ENCODE assay signal across 28 cellular contexts in the genomic region with DNA sequence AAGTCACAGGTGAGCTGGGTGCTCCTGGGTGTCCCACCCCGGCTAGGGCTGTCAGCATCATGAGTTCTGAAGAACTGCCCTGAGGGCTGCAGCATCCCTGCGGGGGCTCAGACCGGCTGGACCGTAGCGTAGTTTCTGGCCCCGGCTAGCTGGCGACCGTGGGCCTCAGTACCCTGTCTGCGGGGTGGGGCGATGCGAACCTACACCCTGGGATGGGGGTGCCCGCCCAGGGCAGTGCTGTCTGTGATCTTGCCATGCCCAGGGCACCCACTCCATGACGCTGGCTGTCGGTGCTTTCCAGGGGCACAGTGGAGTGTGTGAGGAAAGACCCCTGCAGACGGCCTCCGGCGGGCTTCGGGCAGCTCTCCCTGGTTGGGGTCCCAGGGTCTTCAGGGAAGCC.
DNase-seq lines count a peak whose midpoint lies in the region; ATAC-seq and TF ChIP-seq lines count a peak whose summit lies in the region.
"Had no signal": no experiment of that assay in that cellular context is flagged by ENCODE, and none has a peak within 500 bp of the region (broad histone marks: within the 10 kb centered on the region; RNA-seq: fewer than 3 reads in every experiment).

No MANE protein-coding gene starts in this region.

- H3K36me3 ChIP-seq in muscle layer of duodenum (ENCODE audit: control insufficient read depth in 1 of 2, insufficient read depth in 2 of 2, low read length in 2 of 2) (no peaks in the 10 kb centered on the region), transverse colon (no peaks in the 10 kb centered on the region)
- H3K36me3 ChIP-seq in CD8-positive, alpha-beta memory T cell (ENCODE audit: insufficient read depth, low read length) = no peaks in the 10 kb centered on the region
- H3K36me3 ChIP-seq: gastrocnemius medialis, Peyer's patch, right lobe of liver, SJSA1 had no signal

- H3K27ac Mint-ChIP-seq in stimulated activated naive CD8-positive, alpha-beta T cell treated with anti-CD3 and anti-CD28 coated beads, Interleukin-15, amount 100 ng/mL, for 72 hours = no peak overlapping the region
- H3K27ac Mint-ChIP-seq in CD8-positive, alpha-beta memory T cell = no peak overlapping the region
- H3K27ac Mint-ChIP-seq: activated CD4-positive, alpha-beta T cell treated with anti-CD3 and anti-CD28 coated beads, Interleukin-2, amount 10 ng/mL, durations not matched to agents 24 days and 14 days; activated naive CD8-positive, alpha-beta T cell treated with anti-CD3 and anti-CD28 coated beads for 36 hours; B cell; CD8-positive, alpha-beta T cell; effector memory CD8-positive, alpha-beta T cell; stimulated activated effector memory CD8-positive, alpha-beta T cell treated with anti-CD3 and anti-CD28 coated beads, Interleukin-12 subunit alpha, Interleukin-12 subunit beta, amount 100 ng/mL, for 72 hours; T-cell had no signal

- peak overlapping the region; percentile 4 to 48 for H3K4me3 ChIP-seq in muscle layer of duodenum (ENCODE audit: low read depth in 1 of 2, low read length in 2 of 2)
- no peak overlapping the region for H3K4me3 ChIP-seq in CD8-positive, alpha-beta memory T cell (ENCODE audit: low read length)
- no peak overlapping the region for H3K4me3 ChIP-seq in transverse colon
- H3K4me3 ChIP-seq: coronary artery, Peyer's patch, right lobe of liver, SJSA1 had no signal

- in situ Hi-C loops in transverse colon (cut with MboI; ENCODE audit: low pct_ligation_motif_present in 1 of 4, low pct_unique_long_range_greater_than_20kb in 1 of 4, low sequenced_read_pairs in 3 of 4) = no loop called here

- intact Hi-C loops in transverse colon (cut with DNase I; ENCODE audit: low total_unique reads) = no loop called here

- ATAC-seq in stimulated activated naive CD8-positive, alpha-beta T cell treated with anti-CD3 and anti-CD28 coated beads, Interleukin-15, amount 100 ng/mL, for 72 hours = peak; percentile 26
- no peak for ATAC-seq in stimulated activated naive CD8-positive, alpha-beta T cell treated with anti-CD3 and anti-CD28 coated beads, Interleukin-15, Interleukin-2, amounts not matched to agents 100 U/mL and 50 U/mL, for 24 hours
- ATAC-seq in esophagus mucosa = peak; percentile 7
- ATAC-seq: CD8-positive, alpha-beta T cell; effector memory CD8-positive, alpha-beta T cell; left lobe of liver; right lobe of liver; stimulated activated effector memory CD8-positive, alpha-beta T cell treated with anti-CD3 and anti-CD28 coated beads, Interleukin-12 subunit alpha, Interleukin-12 subunit beta, amount 100 ng/mL, for 72 hours; T-cell; WTC11 had no signal

- no peaks in the 10 kb centered on the region for H3K9me3 ChIP-seq in muscle layer of duodenum (ENCODE audit: control insufficient read depth in 1 of 2, low read length in 2 of 2)
- H3K9me3 ChIP-seq in CD8-positive, alpha-beta memory T cell (ENCODE audit: low read length) = no peaks in the 10 kb centered on the region
- H3K9me3 ChIP-seq in transverse colon = no peaks in the 10 kb centered on the region
- H3K9me3 ChIP-seq: gastrocnemius medialis, Peyer's patch, right lobe of liver had no signal

- H3K27me3 Mint-ChIP-seq in stimulated activated naive CD8-positive, alpha-beta T cell treated with anti-CD3 and anti-CD28 coated beads, Interleukin-15, amount 100 ng/mL, for 72 hours = peaks cover 81% of the 10 kb centered on the region
- H3K27me3 Mint-ChIP-seq in CD8-positive, alpha-beta memory T cell = peaks cover 5 to 26% of the 10 kb centered on the region in 2 donors

- WGBS in transverse colon (ENCODE audit: low coverage in 1 of 2), 2 donors = 98% methylated on average over 9 of the region's 18 CpGs; no CpG with 5 or more reads in 1 of the 2 donors

- H3K9me3 Mint-ChIP-seq in stimulated activated naive CD8-positive, alpha-beta T cell treated with anti-CD3 and anti-CD28 coated beads, Interleukin-15, amount 100 ng/mL, for 72 hours = no peaks in the 10 kb centered on the region
- H3K9me3 Mint-ChIP-seq in CD8-positive, alpha-beta memory T cell = no peaks in the 10 kb centered on the region
- H3K9me3 Mint-ChIP-seq: activated CD4-positive, alpha-beta T cell treated with anti-CD3 and anti-CD28 coated beads, Interleukin-2, amount 10 ng/mL, durations not matched to agents 24 days and 14 days; activated naive CD8-positive, alpha-beta T cell treated with anti-CD3 and anti-CD28 coated beads for 36 hours; CD8-positive, alpha-beta T cell; stimulated activated effector memory CD8-positive, alpha-beta T cell treated with anti-CD3 and anti-CD28 coated beads, Interleukin-12 subunit alpha, Interleukin-12 subunit beta, amount 100 ng/mL, for 72 hours; T-cell; WTC11 had no signal

- POLR2A ChIA-PET in CD8-positive, alpha-beta memory T cell (lab: Charles Lee) = no interaction called here

- H3K27me3 ChIP-seq in muscle layer of duodenum (ENCODE audit: low read depth, low read length) = no peaks in the 10 kb centered on the region
- H3K27me3 ChIP-seq in CD8-positive, alpha-beta memory T cell (ENCODE audit: insufficient read depth, low read length, poor library complexity, severe bottlenecking) = peaks cover 8% of the 10 kb centered on the region
- peaks cover 4% of the 10 kb centered on the region for H3K27me3 ChIP-seq in transverse colon
- H3K27me3 ChIP-seq: gastrocnemius medialis, Peyer's patch, right lobe of liver, SJSA1 had no signal

- H3K4me1 ChIP-seq in muscle layer of duodenum (ENCODE audit: control insufficient read depth in 1 of 2, insufficient read depth in 2 of 2, low read length in 2 of 2) (peaks cover 0 to 3% of the 10 kb centered on the region in 2 donors), transverse colon (no peaks in the 10 kb centered on the region)
- no peaks in the 10 kb centered on the region for H3K4me1 ChIP-seq in CD8-positive, alpha-beta memory T cell (ENCODE audit: insufficient read depth, low read length)
- H3K4me1 ChIP-seq: gastrocnemius medialis, Peyer's patch, right lobe of liver, SJSA1 had no signal

- TF ChIP-seq EP300 in transverse colon (IDR thresholded peaks at IDR 0.05; ENCODE audit: low read depth) = no peak

- no peak overlapping the region for H3K4me3 Mint-ChIP-seq in stimulated activated naive CD8-positive, alpha-beta T cell treated with anti-CD3 and anti-CD28 coated beads, Interleukin-15, amount 100 ng/mL, for 72 hours
- no peak overlapping the region for H3K4me3 Mint-ChIP-seq in CD8-positive, alpha-beta memory T cell
- H3K4me3 Mint-ChIP-seq: activated CD4-positive, alpha-beta T cell treated with anti-CD3 and anti-CD28 coated beads, Interleukin-2, amount 10 ng/mL, durations not matched to agents 24 days and 14 days; activated naive CD8-positive, alpha-beta T cell treated with anti-CD3 and anti-CD28 coated beads for 36 hours; B cell; CD8-positive, alpha-beta T cell; effector memory CD8-positive, alpha-beta T cell; naive B cell; stimulated activated effector memory CD8-positive, alpha-beta T cell treated with anti-CD3 and anti-CD28 coated beads, Interleukin-12 subunit alpha, Interleukin-12 subunit beta, amount 100 ng/mL, for 72 hours; T-cell; WTC11 had no signal

- no peak overlapping the region for H3K27ac ChIP-seq in muscle layer of duodenum (ENCODE audit: low read length)
- H3K27ac ChIP-seq in CD8-positive, alpha-beta memory T cell (ENCODE audit: low read depth, low read length) = no peak overlapping the region
- peak overlapping the region in 2 of 4 donors; percentile 9 to 41 for H3K27ac ChIP-seq in transverse colon
- H3K27ac ChIP-seq: coronary artery, Peyer's patch, right lobe of liver, SJSA1 had no signal

- H3K4me1 Mint-ChIP-seq in stimulated activated naive CD8-positive, alpha-beta T cell treated with anti-CD3 and anti-CD28 coated beads, Interleukin-15, amount 100 ng/mL, for 72 hours = no peaks in the 10 kb centered on the region
- no peaks in the 10 kb centered on the region for H3K4me1 Mint-ChIP-seq in CD8-positive, alpha-beta memory T cell
- H3K4me1 Mint-ChIP-seq: activated CD4-positive, alpha-beta T cell treated with anti-CD3 and anti-CD28 coated beads, Interleukin-2, amount 10 ng/mL, durations not matched to agents 24 days and 14 days; activated naive CD8-positive, alpha-beta T cell treated with anti-CD3 and anti-CD28 coated beads for 36 hours; B cell; stimulated activated effector memory CD8-positive, alpha-beta T cell treated with anti-CD3 and anti-CD28 coated beads, Interleukin-12 subunit alpha, Interleukin-12 subunit beta, amount 100 ng/mL, for 72 hours; T-cell had no signal

- DNase-seq in stimulated activated naive CD8-positive, alpha-beta T cell treated with anti-CD3 and anti-CD28 coated beads, Interleukin-15, amount 100 ng/mL, for 72 hours = no peak
- no peak for DNase-seq in stimulated activated naive CD8-positive, alpha-beta T cell treated with anti-CD3 and anti-CD28 coated beads, Interleukin-15, Interleukin-2, amounts not matched to agents 100 U/mL and 50 U/mL, for 24 hours
- DNase-seq in CD8-positive, alpha-beta memory T cell = no peak
- DNase-seq in DMS53 (lab: John Stamatoyannopoulos, UW) = no peak
- DNase-seq in transverse colon = no peak
- DNase-seq: activated CD4-positive, alpha-beta T cell treated with anti-CD3 and anti-CD28 coated beads, Interleukin-2, amount 10 ng/mL, durations not matched to agents 24 days and 14 days; activated naive CD8-positive, alpha-beta T cell treated with anti-CD3 and anti-CD28 coated beads for 36 hours; anterior cingulate cortex; CD8-positive, alpha-beta T cell; effector memory CD8-positive, alpha-beta T cell; GOT3; hippocampal formation; naive B cell; NCI-H446; NCI-H774; Peyer's patch; substantia nigra; T-cell had no signal

- no peak for TF ChIP-seq POLR2A in transverse colon (IDR thresholded peaks at IDR 0.05)

- CTCF ChIA-PET in CD8-positive, alpha-beta memory T cell (lab: Charles Lee) = no interaction called here

- TF ChIP-seq CTCF in transverse colon (IDR thresholded peaks at IDR 0.05) = no peak

- no peaks in the 10 kb centered on the region for H3K36me3 Mint-ChIP-seq in CD8-positive, alpha-beta memory T cell
- H3K36me3 Mint-ChIP-seq: activated naive CD8-positive, alpha-beta T cell treated with anti-CD3 and anti-CD28 coated beads for 36 hours; CD8-positive, alpha-beta T cell; naive B cell; stimulated activated effector memory CD8-positive, alpha-beta T cell treated with anti-CD3 and anti-CD28 coated beads, Interleukin-12 subunit alpha, Interleukin-12 subunit beta, amount 100 ng/mL, for 72 hours; T-cell had no signal

Comparison
In these comparisons a context has a peak if more than half of its experiments do, and no peak if none do; other contexts are left out.
1. H3K4me3 ChIP-seq: peak in muscle layer of duodenum (2 of 2); none in CD8-positive, alpha-beta memory T cell (single experiment) and transverse colon (0 of 4).